ENCODE assay signal across 34 cellular contexts in genomic region chr4:1374706-1375045, GRCh38. TPM values are rescaled to one million over a fixed set of nuclear protein-coding genes. Genes with fewer than 3 reads are reported as not detected.
"Had no signal": no experiment of that assay in that cellular context is flagged by ENCODE, and none has a peak within 500 bp of the region (broad histone marks: within the 10 kb centered on the region; RNA-seq: fewer than 3 reads in every experiment).

No MANE protein-coding gene starts in this region.

- H3K4me1 Mint-ChIP-seq: activated naive CD8-positive, alpha-beta T cell treated with anti-CD3 and anti-CD28 coated beads, Interleukin-2, amount 50 U/mL, for 24 hours had no signal

- H3K4me1 ChIP-seq: Peyer's patch had no signal

- H3K9me3 ChIP-seq: Peyer's patch had no signal

- H3K27ac Mint-ChIP-seq: activated CD8-positive, alpha-beta T cell treated with anti-CD3 and anti-CD28 coated beads for 36 hours; activated naive CD8-positive, alpha-beta T cell; activated naive CD8-positive, alpha-beta T cell treated with anti-CD3 and anti-CD28 coated beads, Interleukin-2, amount 50 U/mL, for 24 hours; activated T-helper 2 cell treated with anti-CD3 and anti-CD28 coated beads, Interferon-gamma antibody, Interleukin-2, Interleukin-4, amounts not matched to agents 10 μg/mL and 5 μg/mL and 100 μg/mL, durations not matched to agents 14 hours and 24 hours and 36 hours; brain had no signal

- H3K4me3 ChIP-seq: Peyer's patch had no signal

- DNase-seq: activated CD4-positive, alpha-beta T cell treated with anti-CD3 and anti-CD28 coated beads for 1 hour; activated CD4-positive, alpha-beta T cell treated with anti-CD3 and anti-CD28 coated beads for 48 hours; activated CD4-positive, alpha-beta T cell treated with anti-CD3 and anti-CD28 coated beads, Interleukin-2, amount 50 U/mL, for 4 hours; activated CD4-positive, CD25-positive, alpha-beta regulatory T cell; activated CD8-positive, alpha-beta T cell treated with anti-CD3 and anti-CD28 coated beads for 36 hours; activated gamma-delta T cell; activated naive CD4-positive, alpha-beta T cell treated with Interleukin-2 at 50 U/mL for 16 hours; activated naive CD8-positive, alpha-beta T cell treated with anti-CD3 and anti-CD28 coated beads, Interleukin-2, amount 50 U/mL, for 24 hours; activated T-cell treated with anti-CD3 and anti-CD28 coated beads, Interleukin-2, amount 50 U/mL, for 1 hour; anterior cingulate cortex; central memory CD4-positive, alpha-beta T cell; MM.1S; MV-4-11; NCI-H1092; NCI-H1436 treated with DMSO at 0.1 percent for 48 hours; NCI-H1694 treated with DMSO at 0.1 percent for 48 hours; NCI-H2029; NCI-H345; NCI-H524 treated with DMSO at 0.1 percent for 48 hours; RPMI8226; SIG-M5; SW 1271; T-helper 9 cell had no signal

- H3K27me3 ChIP-seq: Peyer's patch had no signal

- H3K27ac ChIP-seq: KMS-11, Peyer's patch, VCaP had no signal

- H3K27me3 Mint-ChIP-seq: activated CD8-positive, alpha-beta T cell treated with anti-CD3 and anti-CD28 coated beads for 36 hours; activated naive CD8-positive, alpha-beta T cell; activated naive CD8-positive, alpha-beta T cell treated with anti-CD3 and anti-CD28 coated beads, Interleukin-2, amount 50 U/mL, for 24 hours; brain had no signal

- H3K9me3 Mint-ChIP-seq: activated CD8-positive, alpha-beta T cell treated with anti-CD3 and anti-CD28 coated beads for 36 hours; activated naive CD8-positive, alpha-beta T cell treated with anti-CD3 and anti-CD28 coated beads, Interleukin-2, amount 50 U/mL, for 24 hours; activated T-helper 2 cell treated with anti-CD3 and anti-CD28 coated beads, Interferon-gamma antibody, Interleukin-2, Interleukin-4, amounts not matched to agents 10 μg/mL and 5 μg/mL and 100 μg/mL, durations not matched to agents 14 hours and 24 hours and 36 hours had no signal

- H3K4me3 Mint-ChIP-seq: activated CD8-positive, alpha-beta T cell treated with anti-CD3 and anti-CD28 coated beads for 36 hours; activated naive CD8-positive, alpha-beta T cell; activated naive CD8-positive, alpha-beta T cell treated with anti-CD3 and anti-CD28 coated beads, Interleukin-2, amount 50 U/mL, for 24 hours; brain had no signal

- ATAC-seq: activated CD8-positive, alpha-beta T cell treated with anti-CD3 and anti-CD28 coated beads for 36 hours; activated naive CD8-positive, alpha-beta T cell treated with anti-CD3 and anti-CD28 coated beads, Interleukin-2, amount 50 U/mL, for 24 hours; Right ventricle myocardium inferior had no signal

RNA-seq across cellular contexts. Expression of gene NKX1-1, which starts 31.6 kb away (rescaled TPM):
- total RNA-seq: activated CD8-positive, alpha-beta memory T cell treated with anti-CD3 and anti-CD28 coated beads for 36 hours; activated CD8-positive, alpha-beta T cell treated with anti-CD3 and anti-CD28 coated beads for 36 hours; activated T-helper 2 cell treated with anti-CD3 and anti-CD28 coated beads, Interferon-gamma antibody, Interleukin-2, Interleukin-4, amounts not matched to agents 10 μg/mL and 5 μg/mL and 100 μg/mL, durations not matched to agents 14 hours and 24 hours and 36 hours; bronchial epithelial cell; LHCN-M2; NCI-H460; Peyer's patch; Right ventricle myocardium inferior had no signal
